In genomic region chr3:40086890-40087884, GRCh38 we compare ENCODE assay signal across 1 cellular context.
A peak's percentile ranks its signal among the peaks of the same experiment; 100 is the strongest.
TF ChIP-seq lines count a peak whose summit lies in the region.

No MANE protein-coding gene starts in this region.

TF ChIP-seq in HepG2, 621 proteins besides CTCF, POLR2A, EP300 and RAD21 (continued from another document and continues in another):
- TF ChIP-seq DNMT3B (CRISPR knock-in tag; conservative IDR thresholded peaks at IDR 0.05) (no peak), MXD4 (CRISPR knock-in tag; IDR thresholded peaks at IDR 0.05) (no peak), CEBPB (IDR thresholded peaks at IDR 0.05; ENCODE audit: borderline replicate concordance, low read depth, low read length) (0 out of 2 replicates have a peak, but pooled peaks have one; percentile 2), JDP2 (CRISPR knock-in tag; IDR thresholded peaks at IDR 0.05; ENCODE audit: borderline replicate concordance) (no peak), PPARG (CRISPR knock-in tag; conservative IDR thresholded peaks at IDR 0.05) (0 out of 2 replicates have a peak, but pooled peaks have one; percentile 32), ZNF646 (CRISPR knock-in tag; IDR thresholded peaks at IDR 0.05) (no peak), ZNF407 (CRISPR knock-in tag; IDR thresholded peaks at IDR 0.05; ENCODE audit: not compliant biosample characterization) (no peak), KLF12 (CRISPR knock-in tag; IDR thresholded peaks at IDR 0.05; ENCODE audit: borderline replicate concordance) (no peak), ZBTB42 (CRISPR knock-in tag; IDR thresholded peaks at IDR 0.05) (no peak), ZNF784 (CRISPR knock-in tag; IDR thresholded peaks at IDR 0.05; ENCODE audit: borderline replicate concordance) (no peak), PATZ1 (CRISPR knock-in tag; IDR thresholded peaks at IDR 0.05) (0 out of 2 replicates have a peak, but pooled peaks have one; percentile 8), SAP130 (CRISPR knock-in tag; IDR thresholded peaks at IDR 0.05; ENCODE audit: low read depth) (peak; percentile 29; the same call in 1 of the 2 replicates), MYC (CRISPR knock-in tag; IDR thresholded peaks at IDR 0.05; ENCODE audit: borderline replicate concordance) (no peak), ZSCAN29 (CRISPR knock-in tag; conservative IDR thresholded peaks at IDR 0.05) (no peak), ZFP90 (CRISPR knock-in tag; IDR thresholded peaks at IDR 0.05; ENCODE audit: borderline replicate concordance) (no peak), ZSCAN21 (CRISPR knock-in tag; IDR thresholded peaks at IDR 0.05; ENCODE audit: borderline replicate concordance) (no peak), ZBTB49 (CRISPR knock-in tag; IDR thresholded peaks at IDR 0.05; ENCODE audit: borderline replicate concordance) (no peak), SOX6 (IDR thresholded peaks at IDR 0.05) (no peak), SOX6 (CRISPR knock-in tag; IDR thresholded peaks at IDR 0.05) (peak; percentile 93), STAT6 (CRISPR knock-in tag; IDR thresholded peaks at IDR 0.05; ENCODE audit: borderline replicate concordance) (no peak), NFKBIZ (CRISPR knock-in tag; IDR thresholded peaks at IDR 0.05) (no peak), TRIM22 (IDR thresholded peaks at IDR 0.05) (no peak), RNF219 (CRISPR knock-in tag; IDR thresholded peaks at IDR 0.05) (no peak), RFXANK (CRISPR knock-in tag; IDR thresholded peaks at IDR 0.05) (no peak), TRIM24 (CRISPR knock-in tag; IDR thresholded peaks at IDR 0.05) (no peak)
